Comparison of ENCODE assay signal across 1 cellular context in the genomic region with DNA sequence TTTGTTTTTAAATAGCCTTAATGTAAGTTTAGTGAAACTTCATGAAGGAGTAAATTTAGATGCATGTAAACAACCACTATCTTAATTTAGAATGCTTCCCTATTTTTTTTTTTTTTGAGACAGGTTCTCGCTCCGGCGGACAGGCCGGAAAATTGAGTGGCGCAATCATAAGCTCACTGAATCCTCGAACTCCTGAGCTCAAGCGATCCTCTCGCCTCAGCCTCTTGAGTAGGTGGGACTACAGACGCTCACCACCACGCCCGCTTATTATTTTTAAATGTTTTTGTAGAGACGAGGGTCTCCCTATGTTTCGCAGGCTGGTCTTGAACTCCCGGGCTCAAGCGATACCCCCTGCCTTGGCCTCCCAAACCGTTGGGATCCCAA.
TF ChIP-seq lines count a peak whose summit lies in the region.

No MANE protein-coding gene starts in this region.

TF ChIP-seq in SK-N-SH treated with all-trans-retinoic acid at 6 μM for 48 hours, 23 proteins besides CTCF, POLR2A, EP300 and RAD21 (continued from another document):
- TF ChIP-seq, protein P1, sequence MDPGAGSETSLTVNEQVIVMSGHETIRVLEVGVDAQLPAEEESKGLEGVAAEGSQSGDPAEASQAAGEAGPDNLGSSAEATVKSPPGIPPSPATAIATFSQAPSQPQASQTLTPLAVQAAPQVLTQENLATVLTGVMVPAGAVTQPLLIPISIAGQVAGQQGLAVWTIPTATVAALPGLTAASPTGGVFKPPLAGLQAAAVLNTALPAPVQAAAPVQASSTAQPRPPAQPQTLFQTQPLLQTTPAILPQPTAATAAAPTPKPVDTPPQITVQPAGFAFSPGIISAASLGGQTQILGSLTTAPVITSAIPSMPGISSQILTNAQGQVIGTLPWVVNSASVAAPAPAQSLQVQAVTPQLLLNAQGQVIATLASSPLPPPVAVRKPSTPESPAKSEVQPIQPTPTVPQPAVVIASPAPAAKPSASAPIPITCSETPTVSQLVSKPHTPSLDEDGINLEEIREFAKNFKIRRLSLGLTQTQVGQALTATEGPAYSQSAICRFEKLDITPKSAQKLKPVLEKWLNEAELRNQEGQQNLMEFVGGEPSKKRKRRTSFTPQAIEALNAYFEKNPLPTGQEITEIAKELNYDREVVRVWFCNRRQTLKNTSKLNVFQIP (CRISPR knock-in tag; IDR thresholded peaks at IDR 0.05; ENCODE audit: borderline replicate concordance, low read depth) = no peak
- no peak for TF ChIP-seq PPARA (CRISPR knock-in tag; IDR thresholded peaks at IDR 0.05; ENCODE audit: borderline replicate concordance)
- TF ChIP-seq ZFP30 (CRISPR knock-in tag; IDR thresholded peaks at IDR 0.05) = no peak
- no peak for TF ChIP-seq TCF4 (CRISPR knock-in tag; IDR thresholded peaks at IDR 0.05; ENCODE audit: borderline replicate concordance)
- no peak for TF ChIP-seq OSR1 (CRISPR knock-in tag; IDR thresholded peaks at IDR 0.05)
- TF ChIP-seq ISL1 (CRISPR knock-in tag; IDR thresholded peaks at IDR 0.05) = no peak
- no peak for TF ChIP-seq ZFP3 (CRISPR knock-in tag; IDR thresholded peaks at IDR 0.05)
- TF ChIP-seq SNAI2 (CRISPR knock-in tag; IDR thresholded peaks at IDR 0.05) = no peak
- no peak for TF ChIP-seq GLIS3 (CRISPR knock-in tag; IDR thresholded peaks at IDR 0.05)
- TF ChIP-seq ZNF8 (CRISPR knock-in tag; IDR thresholded peaks at IDR 0.05) = no peak
- TF ChIP-seq ESRRG (CRISPR knock-in tag; IDR thresholded peaks at IDR 0.05) = no peak
TF ChIP-seq in SK-N-SH treated with all-trans-retinoic acid at 6 μM for 48 hours: peak in this region for 0.
